In the genomic region with DNA sequence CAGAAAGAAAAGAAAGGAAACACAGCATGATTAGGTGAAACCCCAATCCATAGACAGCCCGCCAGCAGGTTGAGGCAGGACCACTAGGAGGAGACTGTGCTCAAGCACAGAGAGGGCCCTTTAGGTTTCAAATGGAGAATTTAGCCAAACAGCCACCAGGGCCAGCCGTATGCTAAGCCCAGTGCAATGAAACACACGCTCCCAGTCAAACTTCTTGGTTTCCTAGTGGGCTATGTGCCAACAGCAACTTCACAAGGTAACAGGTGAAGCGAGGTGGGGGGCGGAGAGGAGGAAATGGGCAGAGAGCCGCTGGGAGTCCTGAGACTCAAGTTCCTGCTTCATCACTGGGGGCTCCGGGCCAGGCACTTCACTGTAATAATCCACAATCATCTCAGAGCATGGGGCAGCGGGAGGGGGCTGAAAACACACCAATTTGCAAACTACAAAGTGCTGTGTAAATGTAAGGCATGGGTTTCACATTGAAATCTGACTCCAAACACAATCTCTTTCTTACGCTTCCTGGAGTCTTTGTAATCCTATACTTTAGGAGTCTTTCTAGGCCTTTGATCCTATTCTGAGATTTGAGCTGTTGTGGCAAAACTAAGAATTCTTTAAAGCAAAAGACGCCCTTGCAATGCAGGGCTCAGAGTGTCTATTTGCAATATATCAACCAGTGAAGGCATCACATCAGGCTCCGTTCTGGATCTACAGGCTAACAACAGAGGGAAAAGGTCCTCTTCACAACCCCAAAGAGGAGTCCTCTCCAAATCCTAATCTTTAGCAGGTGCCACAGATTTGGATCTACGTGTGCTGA, we compare ENCODE assay signal across 8 cellular contexts.
DNase-seq lines count a peak whose midpoint lies in the region; ATAC-seq and TF ChIP-seq lines count a peak whose summit lies in the region.

No MANE protein-coding gene starts in this region.

- H3K27me3 ChIP-seq in BJ (ENCODE audit: control insufficient read depth, insufficient read depth, low read length), result no peaks in the 10 kb centered on the region
- no peaks in the 10 kb centered on the region for H3K27me3 ChIP-seq in transverse colon

- POLR2A ChIA-PET in BJ (lab: Charles Lee), result interaction anchor here (0.6 kb wide), 1 partner anchor 161 kb away, joined by 21 read pairs; no protein-coding TSS in a partner anchor
- POLR2A ChIA-PET in activated CD4-positive, alpha-beta memory T cell treated with anti-CD3 and anti-CD28 coated beads for 36 hours (lab: Charles Lee), result interaction anchor here (1.3 kb wide), 1 partner anchor 121 kb away, joined by 6 read pairs; no protein-coding TSS in a partner anchor
- POLR2A ChIA-PET in naive thymus-derived CD8-positive, alpha-beta T cell (lab: Charles Lee), result no interaction called here

- no peak for TF ChIP-seq EP300 in transverse colon (IDR thresholded peaks at IDR 0.05; ENCODE audit: low read depth)

- CTCF ChIA-PET in BJ (lab: Yijun Ruan, JAX), result interaction anchor here (0.8 to 3.5 kb wide), 7 partner anchors 17 to 649 kb away, joined by 3 to 25 read pairs (median 5); no protein-coding TSS in a partner anchor
- CTCF ChIA-PET in activated CD4-positive, alpha-beta memory T cell treated with anti-CD3 and anti-CD28 coated beads for 36 hours (lab: Charles Lee), result interaction anchor here (0.7 to 5.9 kb wide), 15 partner anchors 10 to 428 kb away, joined by 3 to 112 read pairs (median 6); no protein-coding TSS in a partner anchor

- in situ Hi-C loops in transverse colon (cut with MboI; ENCODE audit: low pct_ligation_motif_present in 1 of 4, low pct_unique_long_range_greater_than_20kb in 1 of 4, low sequenced_read_pairs in 3 of 4), result loop anchor here (5.0 to 25.0 kb wide), 5 partner anchors 118 to 506 kb away; a partner anchor contains a TSS

- ATAC-seq in GM19035 (IDR thresholded peaks at IDR 0.05; ENCODE audit: unreplicated experiment) (peak; percentile 78), HG03135 (IDR thresholded peaks at IDR 0.05; ENCODE audit: unreplicated experiment) (peak; percentile 71)
- ATAC-seq in effector memory CD8-positive, alpha-beta T cell (replicated peaks), result peak; percentile 93
- peak; percentile 88 to 91 for ATAC-seq in naive thymus-derived CD8-positive, alpha-beta T cell

- no peaks in the 10 kb centered on the region for H3K27me3 Mint-ChIP-seq in activated CD4-positive, alpha-beta memory T cell treated with anti-CD3 and anti-CD28 coated beads for 36 hours
- no peaks in the 10 kb centered on the region for H3K27me3 Mint-ChIP-seq in effector memory CD8-positive, alpha-beta T cell
- H3K27me3 Mint-ChIP-seq in naive thymus-derived CD8-positive, alpha-beta T cell, result no peaks in the 10 kb centered on the region

- TF ChIP-seq CTCF in BJ (IDR thresholded peaks at IDR 0.05; ENCODE audit: insufficient read depth, low read depth, low read length) (peak; percentile 73), transverse colon (IDR thresholded peaks at IDR 0.05) (peak; percentile 38 to 66 (median 49))

- H3K4me1 ChIP-seq in transverse colon, result peaks cover 0 to 17% (median 4%) of the 10 kb centered on the region in 4 donors

- H3K36me3 Mint-ChIP-seq in activated CD4-positive, alpha-beta memory T cell treated with anti-CD3 and anti-CD28 coated beads for 36 hours, result peaks cover 7% of the 10 kb centered on the region
- H3K36me3 Mint-ChIP-seq in effector memory CD8-positive, alpha-beta T cell (ENCODE audit: insufficient read depth), result peaks cover 9% of the 10 kb centered on the region
- peaks cover 0 to 27% (median 11%) of the 10 kb centered on the region in 3 donors for H3K36me3 Mint-ChIP-seq in naive thymus-derived CD8-positive, alpha-beta T cell

- H3K9me3 ChIP-seq in transverse colon, result no peaks in the 10 kb centered on the region

- H3K4me1 Mint-ChIP-seq in activated CD4-positive, alpha-beta memory T cell treated with anti-CD3 and anti-CD28 coated beads for 36 hours (ENCODE audit: low read depth), result peaks cover 49% of the 10 kb centered on the region
- H3K4me1 Mint-ChIP-seq in effector memory CD8-positive, alpha-beta T cell (ENCODE audit: low read depth in 2 of 2), result peaks cover 31 to 46% of the 10 kb centered on the region in 2 donors
- H3K4me1 Mint-ChIP-seq in naive thymus-derived CD8-positive, alpha-beta T cell, result peaks cover 24 to 65% (median 58%) of the 10 kb centered on the region in 4 donors

- no peak for TF ChIP-seq POLR2A in transverse colon (IDR thresholded peaks at IDR 0.05)

- intact Hi-C loops in activated CD4-positive, alpha-beta memory T cell treated with anti-CD3 and anti-CD28 coated beads for 36 hours (cut with micrococcal nuclease), result loop anchor here (1.0 to 10.0 kb wide), 7 partner anchors 40 to 648 kb away; no protein-coding TSS in a partner anchor
- intact Hi-C loops in transverse colon (cut with DNase I; ENCODE audit: low total_unique reads), result loop anchor here (10.0 kb wide), 3 partner anchors 118 to 518 kb away; no protein-coding TSS in a partner anchor

- 43 to 52% methylated on average over 10 to 12 of the region's 12 CpGs for WGBS in transverse colon (ENCODE audit: low coverage in 1 of 2), 2 donors

- H3K9me3 Mint-ChIP-seq in activated CD4-positive, alpha-beta memory T cell treated with anti-CD3 and anti-CD28 coated beads for 36 hours, result no peaks in the 10 kb centered on the region
- no peaks in the 10 kb centered on the region for H3K9me3 Mint-ChIP-seq in effector memory CD8-positive, alpha-beta T cell
- no peaks in the 10 kb centered on the region for H3K9me3 Mint-ChIP-seq in naive thymus-derived CD8-positive, alpha-beta T cell

- H3K27ac ChIP-seq in transverse colon, result peak overlapping the region; percentile 6 to 42 (median 20)

- DNase-seq in BJ (ENCODE audit: low read depth) (no peak), NCI-H524 treated with DMSO at 0.1 percent for 48 hours (lab: John Stamatoyannopoulos, UW) (peak; percentile 40), transverse colon (peak; percentile 47)
- DNase-seq in activated CD4-positive, alpha-beta memory T cell treated with anti-CD3 and anti-CD28 coated beads for 36 hours, result peak; percentile 81
- DNase-seq in effector memory CD8-positive, alpha-beta T cell, result peak; percentile 51 to 64 (median 54)
- DNase-seq in naive thymus-derived CD8-positive, alpha-beta T cell, result peak; percentile 26 to 76 (median 54)

- peak overlapping the region; percentile 68 for H3K27ac Mint-ChIP-seq in activated CD4-positive, alpha-beta memory T cell treated with anti-CD3 and anti-CD28 coated beads for 36 hours
- peak overlapping the region; percentile 94 to 96 for H3K27ac Mint-ChIP-seq in effector memory CD8-positive, alpha-beta T cell
- peak overlapping the region; percentile 85 to 96 (median 92) for H3K27ac Mint-ChIP-seq in naive thymus-derived CD8-positive, alpha-beta T cell

- H3K4me3 ChIP-seq in BJ (ENCODE audit: low read depth, low read length) (no peak overlapping the region), transverse colon (no peak overlapping the region)

- H3K4me3 Mint-ChIP-seq in activated CD4-positive, alpha-beta memory T cell treated with anti-CD3 and anti-CD28 coated beads for 36 hours, result peak overlapping the region; percentile 60
- peak overlapping the region; percentile 74 to 83 for H3K4me3 Mint-ChIP-seq in effector memory CD8-positive, alpha-beta T cell
- peak overlapping the region; percentile 50 to 88 (median 77) for H3K4me3 Mint-ChIP-seq in naive thymus-derived CD8-positive, alpha-beta T cell

- no peaks in the 10 kb centered on the region for H3K36me3 ChIP-seq in BJ (ENCODE audit: control insufficient read depth, insufficient read depth, low read length)
- no peaks in the 10 kb centered on the region for H3K36me3 ChIP-seq in transverse colon
